In the genomic region with DNA sequence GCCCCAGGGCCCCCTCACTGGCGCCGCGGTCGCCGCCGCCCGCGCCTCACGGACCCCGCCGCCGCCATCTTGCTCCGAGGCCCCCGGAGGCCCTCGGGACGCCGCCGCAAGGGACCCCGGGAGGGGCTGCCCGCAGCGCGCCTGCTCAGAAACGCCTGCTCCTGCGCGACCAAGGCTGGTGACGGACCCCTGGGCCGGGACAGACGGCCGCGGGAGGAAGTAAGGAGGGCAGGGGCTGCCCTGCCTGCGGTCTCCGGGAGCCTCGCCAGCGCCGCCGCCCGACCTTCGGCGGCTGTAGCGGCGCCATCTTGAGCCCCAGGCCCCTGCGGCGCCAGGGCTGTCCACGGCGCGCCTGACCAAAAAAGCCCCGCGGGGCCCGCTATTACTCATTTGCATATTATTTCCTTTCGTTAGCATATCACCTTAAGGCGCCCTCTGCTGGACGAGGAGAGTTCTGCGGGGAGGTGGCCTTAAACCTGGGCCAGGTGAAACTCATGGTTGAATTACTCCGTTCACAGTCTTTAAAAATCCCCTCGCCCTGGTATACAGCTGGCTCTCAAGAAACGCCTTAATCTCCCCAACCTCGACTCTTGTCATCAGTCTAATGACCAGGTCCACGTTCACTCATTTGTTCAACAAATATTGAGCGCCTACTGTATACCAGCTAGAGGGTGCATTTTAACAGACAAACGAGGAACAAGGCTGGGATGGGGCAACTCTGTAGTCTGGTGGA, we compare ENCODE assay signal across 8 cellular contexts. TPM values are rescaled to one million over a fixed set of nuclear protein-coding genes. Genes with fewer than 3 reads are reported as not detected.
DNase-seq lines count a peak whose midpoint lies in the region; TF ChIP-seq lines count a peak whose summit lies in the region.

A gene with protein sequence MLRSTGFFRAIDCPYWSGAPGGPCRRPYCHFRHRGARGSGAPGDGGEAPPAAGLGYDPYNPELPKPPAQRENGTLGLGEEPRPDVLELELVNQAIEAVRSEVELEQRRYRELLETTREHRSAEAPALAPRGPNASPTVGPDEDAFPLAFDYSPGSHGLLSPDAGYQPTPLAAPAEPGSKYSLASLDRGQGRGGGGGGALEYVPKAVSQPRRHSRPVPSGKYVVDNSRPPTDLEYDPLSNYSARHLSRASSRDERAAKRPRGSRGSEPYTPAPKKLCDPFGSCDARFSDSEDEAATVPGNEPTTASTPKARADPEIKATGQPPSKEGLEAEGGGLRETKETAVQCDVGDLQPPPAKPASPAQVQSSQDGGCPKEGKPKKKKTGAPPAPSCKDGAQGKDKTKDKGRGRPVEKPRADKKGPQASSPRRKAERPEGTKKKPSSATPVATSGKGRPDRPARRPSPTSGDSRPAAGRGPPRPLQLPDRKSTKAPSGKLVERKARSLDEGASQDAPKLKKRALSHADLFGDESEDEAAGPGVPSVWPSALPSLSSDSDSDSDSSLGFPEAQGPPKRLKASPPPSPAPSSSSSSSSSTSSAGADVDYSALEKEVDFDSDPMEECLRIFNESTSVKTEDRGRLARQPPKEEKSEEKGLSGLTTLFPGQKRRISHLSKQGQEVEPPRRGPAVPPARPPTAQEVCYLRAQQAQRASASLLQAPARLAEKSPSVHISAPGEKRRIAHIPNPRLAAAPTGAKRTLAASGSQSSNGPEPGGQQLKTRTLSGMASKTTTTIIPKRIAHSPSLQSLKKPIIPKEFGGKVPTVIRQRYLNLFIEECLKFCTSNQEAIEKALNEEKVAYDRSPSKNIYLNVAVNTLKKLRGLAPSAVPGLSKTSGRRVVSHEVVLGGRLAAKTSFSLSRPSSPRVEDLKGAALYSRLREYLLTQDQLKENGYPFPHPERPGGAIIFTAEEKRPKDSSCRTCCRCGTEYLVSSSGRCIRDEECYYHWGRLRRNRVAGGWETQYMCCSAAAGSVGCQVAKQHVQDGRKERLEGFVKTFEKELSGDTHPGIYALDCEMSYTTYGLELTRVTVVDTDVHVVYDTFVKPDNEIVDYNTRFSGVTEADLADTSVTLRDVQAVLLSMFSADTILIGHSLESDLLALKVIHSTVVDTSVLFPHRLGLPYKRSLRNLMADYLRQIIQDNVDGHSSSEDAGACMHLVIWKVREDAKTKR (minus strand): TSS at position 85 of the 733 bp plus-strand sequence. CDS start 125 bp downstream, outside the sequence.

- H3K36me3 ChIP-seq in GM06990 (ENCODE audit: control insufficient read depth, insufficient read depth, low read length) (peaks cover 3% of the 10 kb centered on the region), suprapubic skin (no peaks in the 10 kb centered on the region)

- TF ChIP-seq POLR2A in suprapubic skin (IDR thresholded peaks at IDR 0.05), result peak in 1 of 2 donors; percentile 80

- peaks cover 67% of the 10 kb centered on the region for H3K4me1 ChIP-seq in suprapubic skin

- H3K9me3 ChIP-seq in suprapubic skin, result no peaks in the 10 kb centered on the region

- 6% methylated on average over 14 of the region's 60 CpGs for WGBS in suprapubic skin

- peak; percentile 84 for TF ChIP-seq CTCF in GM06990 (IDR thresholded peaks at IDR 0.05; ENCODE audit: insufficient read depth, low read length, poor library complexity, severe bottlenecking)
- peak; percentile 95 to 96 for TF ChIP-seq CTCF in suprapubic skin (IDR thresholded peaks at IDR 0.05)

- in situ Hi-C loops in SK-MEL-5 (cut with HindIII; ENCODE audit: low pct_unique_long_range_greater_than_20kb, low sequenced_read_pairs), result no loop called here

- H3K27me3 ChIP-seq in GM06990 (replicated peaks; ENCODE audit: control insufficient read depth, insufficient read depth, low read length) (no peaks in the 10 kb centered on the region), suprapubic skin (no peaks in the 10 kb centered on the region)

- POLR2A ChIA-PET in HEK293T (lab: Yijun Ruan, JAX), result interaction anchor here (1.3 to 1.4 kb wide), 2 partner anchors 28 to 49 kb away, joined by 3 to 5 read pairs; no protein-coding TSS in a partner anchor

- DNase-seq in GM06990 (ENCODE audit: extremely low read depth, insufficient read length) (peak; percentile 97), HEK293T (ENCODE audit: extremely low spot score) (peak; percentile 84), MV-4-11 (lab: John Stamatoyannopoulos, UW) (peak; percentile 94), SK-MEL-5 (ENCODE audit: low read depth, low spot score) (peak; percentile 90), germinal center (ENCODE audit: low spot score) (peak; percentile 89), nucleus accumbens (lab: John Stamatoyannopoulos, UW) (peak; percentile 42 to 98 (median 86)), suprapubic skin (ENCODE audit: low spot score in 2 of 2) (peak; percentile 97 to 98)
- DNase-seq in activated naive CD4-positive, alpha-beta T cell treated with Interleukin-2 at 50 U/mL for 16 hours, result peak; percentile 97

- TF ChIP-seq EP300 in suprapubic skin (IDR thresholded peaks at IDR 0.05), result no peak

- H3K4me3 ChIP-seq in GM06990 (replicated peaks; ENCODE audit: low read depth, low read length) (peak within 1 kb of the TSS; percentile 100), suprapubic skin (peak within 1 kb of the TSS; percentile 96)

- CTCF ChIA-PET in HEK293T (lab: Yijun Ruan, JAX), result interaction anchor here (0.6 to 2.1 kb wide), 2 partner anchors 10 kb away, joined by 3 to 9 read pairs; no protein-coding TSS in a partner anchor

- peak within 1 kb of the TSS; percentile 99 for H3K27ac ChIP-seq in suprapubic skin

TF ChIP-seq in HEK293T, 16 proteins besides CTCF, POLR2A, EP300 and RAD21:
- TF ChIP-seq NFRKB (IDR thresholded peaks at IDR 0.05) (peak; percentile 82), ELF4 (IDR thresholded peaks at IDR 0.05) (peak; percentile 77), CTBP1 (IDR thresholded peaks at IDR 0.05; ENCODE audit: borderline replicate concordance) (no peak), FOXA1 (IDR thresholded peaks at IDR 0.05) (no peak)

RNA-seq across cellular contexts. Expression of the gene that starts here (rescaled TPM):
- 4.2 and 4.3 TPM in 2 replicates for total RNA-seq in SK-MEL-5 (2014; rRNA removed; shearing (Covaris generic))
- polyA plus RNA-seq in SK-MEL-5 (2015; cell fraction: cytosol; rRNA removed), result 35.1 and 41.3 TPM in 2 replicates
- polyA plus RNA-seq in SK-MEL-5 (2015; cell fraction: nucleus; rRNA removed), result 40.0 and 92.3 TPM in 2 replicates
- total RNA-seq in suprapubic skin, result 10 to 100 TPM; 31.8 to 63.1 (median 38.3) TPM

Comparison
In these comparisons a context has a peak if more than half of its experiments do, and no peak if none do; other contexts are left out.
1. Peak in every context shown above with its lines: DNase-seq, H3K4me3 ChIP-seq and H3K27ac ChIP-seq.